ENCODE assay signal across 17 cellular contexts in the genomic region with DNA sequence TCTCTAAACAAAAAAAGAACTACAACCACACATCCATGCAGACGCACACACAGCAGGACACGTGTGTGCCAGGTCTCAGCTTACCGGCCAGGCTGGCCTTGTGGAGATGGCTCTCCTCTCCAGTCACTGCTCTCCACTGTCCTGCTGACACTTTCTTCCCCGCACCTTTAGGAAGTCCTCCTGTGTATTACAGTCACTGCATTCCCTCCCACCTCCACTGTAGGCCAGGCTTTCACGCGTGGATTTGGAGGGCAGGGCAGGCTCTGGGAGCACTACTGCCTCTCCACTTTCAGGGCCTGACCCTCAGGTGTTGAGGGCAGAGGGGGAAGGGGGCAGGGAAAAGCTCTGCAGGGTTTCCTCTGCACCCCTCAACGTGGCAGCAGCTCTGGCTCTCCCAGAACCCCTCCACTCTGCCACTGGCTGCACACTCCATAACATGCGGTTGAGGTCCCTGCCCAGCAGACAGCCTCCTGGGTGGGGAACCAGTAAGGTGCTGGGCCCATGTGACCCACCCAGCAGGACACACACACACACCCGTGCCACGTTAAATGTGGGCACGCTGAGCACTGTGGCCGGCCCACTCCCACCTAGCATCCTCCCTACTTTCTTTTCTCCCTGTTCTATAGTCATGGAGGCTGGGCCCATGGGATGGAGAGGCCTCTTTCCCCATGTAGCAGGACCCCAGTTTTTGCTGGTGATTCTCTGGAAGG.
DNase-seq lines count a peak whose midpoint lies in the region; TF ChIP-seq lines count a peak whose summit lies in the region.
"Had no signal": no experiment of that assay in that cellular context is flagged by ENCODE, and none has a peak within 500 bp of the region (broad histone marks: within the 10 kb centered on the region; RNA-seq: fewer than 3 reads in every experiment).

No MANE protein-coding gene starts in this region.

- TF ChIP-seq CTCF in GM13976 (IDR thresholded peaks at IDR 0.05; ENCODE audit: borderline replicate concordance, control extremely low read depth, extremely low read depth, insufficient read depth, missing control alignments) (no peak), WERI-Rb-1 (IDR thresholded peaks at IDR 0.05; ENCODE audit: low read depth, low read length) (no peak), neural crest cell (conservative IDR thresholded peaks at IDR 0.05) (no peak)

- peak; percentile 6 for DNase-seq in GM13976 (ENCODE audit: low spot score)
- DNase-seq in WERI-Rb-1 = peak; percentile 2
- DNase-seq in neural crest cell (ENCODE audit: low read depth, low spot score) = no peak
- peak; percentile 12 for DNase-seq in stimulated activated CD8-positive, alpha-beta memory T cell treated with anti-CD3 and anti-CD28 coated beads, Interleukin-4, amount 100 ng/mL, for 48 hours
- DNase-seq in NCI-H2227 treated with DMSO at 0.1 percent for 48 hours (lab: John Stamatoyannopoulos, UW) = no peak
- DNase-seq in COLO829 (ENCODE audit: low spot score) = no peak
- DNase-seq in SKM-1 (lab: John Stamatoyannopoulos, UW; ENCODE audit: unreplicated experiment) = no peak
- DNase-seq: CD4-positive, CD25-positive, alpha-beta regulatory T cell; DMS53; NCI-H1048; NCI-H146; NCI-H2081; NCI-H510A; NCI-H774; PC-9 had no signal

- peak overlapping the region; percentile 96 for H3K27ac Mint-ChIP-seq in neural crest cell (ENCODE audit: unreplicated experiment)
- H3K27ac Mint-ChIP-seq: B cell; CD4-positive, CD25-positive, alpha-beta regulatory T cell had no signal

- H3K9me3 ChIP-seq in WERI-Rb-1 (ENCODE audit: severe bottlenecking) = no peaks in the 10 kb centered on the region

- no peaks in the 10 kb centered on the region for H3K9me3 Mint-ChIP-seq in neural crest cell
- H3K9me3 Mint-ChIP-seq: CD4-positive, CD25-positive, alpha-beta regulatory T cell had no signal

- H3K4me1 Mint-ChIP-seq in neural crest cell = peaks cover 58% of the 10 kb centered on the region
- H3K4me1 Mint-ChIP-seq: B cell; CD4-positive, CD25-positive, alpha-beta regulatory T cell had no signal

- H3K36me3 Mint-ChIP-seq in neural crest cell (ENCODE audit: low read depth) = no peaks in the 10 kb centered on the region
- H3K36me3 Mint-ChIP-seq: CD4-positive, CD25-positive, alpha-beta regulatory T cell had no signal

- H3K27me3 ChIP-seq in WERI-Rb-1 (ENCODE audit: insufficient read depth, low read depth, severe bottlenecking) = no peaks in the 10 kb centered on the region

- H3K4me3 ChIP-seq in WERI-Rb-1 (ENCODE audit: low read depth, low read length) = no peak overlapping the region
- H3K4me3 ChIP-seq: PC-9 had no signal

- H3K36me3 ChIP-seq in WERI-Rb-1 = peaks cover 8% of the 10 kb centered on the region

- in situ Hi-C loops in GM13976 (cut with MboI; ENCODE audit: low sequenced_read_pairs, unreplicated experiment) = loop anchor here (10.0 to 25.0 kb wide), 2 partner anchors 569 to 811 kb away; no protein-coding TSS in a partner anchor

- no peak overlapping the region for H3K27ac ChIP-seq in WERI-Rb-1
- H3K27ac ChIP-seq: KMS-11, PC-9 had no signal

- no peaks in the 10 kb centered on the region for H3K27me3 Mint-ChIP-seq in neural crest cell (ENCODE audit: low read depth)
- H3K27me3 Mint-ChIP-seq: B cell had no signal

- no peak overlapping the region for H3K4me3 Mint-ChIP-seq in neural crest cell
- H3K4me3 Mint-ChIP-seq: B cell; CD4-positive, CD25-positive, alpha-beta regulatory T cell had no signal

Comparison
In these comparisons a context has a peak if more than half of its experiments do, and no peak if none do; other contexts are left out.
1. DNase-seq: peak in GM13976 (single experiment), WERI-Rb-1 (single experiment) and stimulated activated CD8-positive, alpha-beta memory T cell treated with anti-CD3 and anti-CD28 coated beads, Interleukin-4, amount 100 ng/mL, for 48 hours (single experiment); none in neural crest cell (single experiment), NCI-H2227 treated with DMSO at 0.1 percent for 48 hours (single experiment), COLO829 (single experiment) and SKM-1 (single experiment).